22 cellular contexts compared by ENCODE assay signal in genomic region chr11:109285465-109285864, GRCh38.
DNase-seq lines count a peak whose midpoint lies in the region; ATAC-seq, FAIRE-seq and TF ChIP-seq lines count a peak whose summit lies in the region.
"Had no signal": no experiment of that assay in that cellular context is flagged by ENCODE, and none has a peak within 500 bp of the region (broad histone marks: within the 10 kb centered on the region; RNA-seq: fewer than 3 reads in every experiment).

No MANE protein-coding gene starts in this region.

- H3K27me3 ChIP-seq in pancreas: no peaks in the 10 kb centered on the region
- H3K27me3 ChIP-seq in neural progenitor cell: no peaks in the 10 kb centered on the region
- H3K27me3 ChIP-seq: BLaER1 treated with 17β-estradiol and CSF1 and Interleukin-3, amounts not matched to agents 10 nM and 100 nM had no signal

- no peak overlapping the region for H3K9ac ChIP-seq in neural progenitor cell
- H3K9ac ChIP-seq: BLaER1 treated with 17β-estradiol and CSF1 and Interleukin-3, amounts not matched to agents 10 nM and 100 nM had no signal

- H3K4me3 ChIP-seq in epithelial cell of esophagus (ENCODE audit: low read length): no peak overlapping the region
- H3K4me3 ChIP-seq in fibroblast of the aortic adventitia (ENCODE audit: low read depth, low read length): no peak overlapping the region
- H3K4me3 ChIP-seq in pancreas: no peak overlapping the region
- no peak overlapping the region for H3K4me3 ChIP-seq in neural progenitor cell
- H3K4me3 ChIP-seq: A549; BLaER1 treated with 17β-estradiol and CSF1 and Interleukin-3, amounts not matched to agents 10 nM and 100 nM had no signal

- no peak for FAIRE-seq in pancreas (lab: Jason Lieb, UNC)
- FAIRE-seq: A549, D721Med, G401.6, GM12891, GM19239 had no signal

- H3K9me3 Mint-ChIP-seq in neural progenitor cell: peaks cover 11% of the 10 kb centered on the region
- H3K9me3 Mint-ChIP-seq: CD8-positive, alpha-beta T cell had no signal

- peaks cover 2% of the 10 kb centered on the region for H3K36me3 Mint-ChIP-seq in neural progenitor cell
- H3K36me3 Mint-ChIP-seq: CD8-positive, alpha-beta T cell had no signal

- 32 to 54% methylated on average over 2 of the region's 2 CpGs for WGBS in pancreas, 2 donors

- H3K27me3 Mint-ChIP-seq in neural progenitor cell (ENCODE audit: insufficient read depth, low read depth): no peaks in the 10 kb centered on the region
- H3K27me3 Mint-ChIP-seq: B cell had no signal

- H3K27ac ChIP-seq in pancreas (no peak overlapping the region), neural progenitor cell (no peak overlapping the region)
- H3K27ac ChIP-seq: 22Rv1; A549; BLaER1 treated with 17β-estradiol and CSF1 and Interleukin-3, amounts not matched to agents 10 nM and 100 nM; C4-2B had no signal

- H3K79me2 ChIP-seq in neural progenitor cell (ENCODE audit: low read depth): no peaks in the 10 kb centered on the region

- DNase-seq in left ventricle myocardium superior (no peak), Right ventricle myocardium superior (no peak), epithelial cell of esophagus (ENCODE audit: low read depth) (peak; percentile 12), fibroblast of the aortic adventitia (ENCODE audit: low read depth) (peak; percentile 34), pancreas (no peak), neural progenitor cell (ENCODE audit: low spot score) (no peak)
- DNase-seq: AML-193; Caco-2; Calu3; CD4-positive, alpha-beta T cell; CD8-positive, alpha-beta T cell; DMS79 treated with DMSO at 0.1 percent for 48 hours; GF-D8 had no signal

- no peak overlapping the region for H2AFZ ChIP-seq in neural progenitor cell (replicated peaks)

- no peak overlapping the region for H3K4me2 ChIP-seq in neural progenitor cell
- H3K4me2 ChIP-seq: A549; BLaER1 treated with 17β-estradiol and CSF1 and Interleukin-3, amounts not matched to agents 10 nM and 100 nM had no signal

- intact Hi-C loops in left ventricle myocardium superior (cut with micrococcal nuclease): no loop called here
- intact Hi-C loops in Right ventricle myocardium superior (cut with DNase I): no loop called here
- intact Hi-C loops in pancreas (cut with DNase I): no loop called here

- peak; percentile 12 for ATAC-seq in left ventricle myocardium superior
- ATAC-seq in Right ventricle myocardium superior (ENCODE audit: poor library complexity): no peak
- no peak for ATAC-seq in pancreas
- ATAC-seq: A549; CD8-positive, alpha-beta T cell had no signal

- no peaks in the 10 kb centered on the region for H3K4me1 ChIP-seq in pancreas
- no peaks in the 10 kb centered on the region for H3K4me1 ChIP-seq in neural progenitor cell
- H3K4me1 ChIP-seq: A549; BLaER1 treated with 17β-estradiol and CSF1 and Interleukin-3, amounts not matched to agents 10 nM and 100 nM; Caco-2 had no signal

- H4K20me1 ChIP-seq in neural progenitor cell (ENCODE audit: low read depth): no peaks in the 10 kb centered on the region
- H4K20me1 ChIP-seq: BLaER1 treated with 17β-estradiol and CSF1 and Interleukin-3, amounts not matched to agents 10 nM and 100 nM had no signal

- TF ChIP-seq CTCF in epithelial cell of esophagus (IDR thresholded peaks at IDR 0.05; ENCODE audit: insufficient read depth, low read depth, low read length, missing control alignments) (no peak), fibroblast of the aortic adventitia (IDR thresholded peaks at IDR 0.05; ENCODE audit: insufficient read depth, low read length) (no peak), pancreas (IDR thresholded peaks at IDR 0.05) (no peak), neural progenitor cell (IDR thresholded peaks at IDR 0.05) (no peak)

- H3K27ac Mint-ChIP-seq in neural progenitor cell: no peak overlapping the region
- H3K27ac Mint-ChIP-seq: B cell; CD4-positive, alpha-beta T cell; CD8-positive, alpha-beta T cell had no signal

- no peaks in the 10 kb centered on the region for H3K4me1 Mint-ChIP-seq in neural progenitor cell
- H3K4me1 Mint-ChIP-seq: B cell had no signal

- H3K9me3 ChIP-seq in pancreas (no peaks in the 10 kb centered on the region), neural progenitor cell (ENCODE audit: low read depth) (no peaks in the 10 kb centered on the region)
- H3K9me3 ChIP-seq: A549 had no signal

- H3K4me3 Mint-ChIP-seq in neural progenitor cell: no peak overlapping the region
- H3K4me3 Mint-ChIP-seq: B cell; CD4-positive, alpha-beta T cell; CD8-positive, alpha-beta T cell had no signal

- H3K36me3 ChIP-seq in pancreas (no peaks in the 10 kb centered on the region), neural progenitor cell (peaks cover 2% of the 10 kb centered on the region)
- H3K36me3 ChIP-seq: BLaER1 treated with 17β-estradiol and CSF1 and Interleukin-3, amounts not matched to agents 10 nM and 100 nM had no signal

- no peaks in the 10 kb centered on the region for H3F3A ChIP-seq in neural progenitor cell (ENCODE audit: low read depth)

Comparison
In these comparisons a context has a peak if more than half of its experiments do, and no peak if none do; other contexts are left out.
1. DNase-seq: peak in epithelial cell of esophagus (single experiment) and fibroblast of the aortic adventitia (single experiment); none in left ventricle myocardium superior (single experiment), Right ventricle myocardium superior (single experiment), pancreas (0 of 6) and neural progenitor cell (single experiment).